Comparison of ENCODE assay signal across 11 cellular contexts in genomic region chr1:110188116-110188618, GRCh38. TPM values are rescaled to one million over a fixed set of nuclear protein-coding genes. Genes with fewer than 3 reads are reported as not detected.
DNase-seq lines count a peak whose midpoint lies in the region; ATAC-seq and TF ChIP-seq lines count a peak whose summit lies in the region.
"Had no signal": no experiment of that assay in that cellular context is flagged by ENCODE, and none has a peak within 500 bp of the region (broad histone marks: within the 10 kb centered on the region; RNA-seq: fewer than 3 reads in every experiment).

No MANE protein-coding gene starts in this region.

- peaks cover 0 to 18% of the 10 kb centered on the region in 2 donors for H3K4me1 ChIP-seq in adrenal gland (replicated peaks in 1 of 2)
- H3K4me1 ChIP-seq: A549 had no signal

- no peak for TF ChIP-seq CTCF in adrenal gland (IDR thresholded peaks at IDR 0.05)

- DNase-seq in NCI-H2171 treated with DMSO at 0.1 percent for 48 hours (lab: John Stamatoyannopoulos, UW): peak; percentile 25
- no peak for DNase-seq in NCI-H2171 (lab: John Stamatoyannopoulos, UW)
- peak in 5 of 7 donors; percentile 55 to 76 (median 71) for DNase-seq in adrenal gland
- DNase-seq in left cardiac atrium: no peak
- peak; percentile 44 for DNase-seq in stromal cell of bone marrow (ENCODE audit: low read depth)
- DNase-seq in HPDE6-E6E7 (ENCODE audit: extremely low spot score): no peak
- DNase-seq in left colon: no peak
- no peak for DNase-seq in NCI-H82 treated with DMSO at 0.1 percent for 48 hours (lab: John Stamatoyannopoulos, UW; ENCODE audit: unreplicated experiment)
- DNase-seq: activated naive CD8-positive, alpha-beta T cell treated with anti-CD3 and anti-CD28 coated beads for 36 hours had no signal

- whole genome bisulfite sequencing in adrenal gland, 4 donors: 18 to 33% (median 28%) methylated on average over 5 of the region's 5 CpGs

- intact Hi-C loops in adrenal gland (cut with DNase I): no loop called here
- intact Hi-C loops in left cardiac atrium (cut with DNase I): no loop called here
- intact Hi-C loops in left colon (cut with DNase I, micrococcal nuclease): no loop called here

- H3K27me3 ChIP-seq in adrenal gland: peaks cover 5% of the 10 kb centered on the region

- H3K36me3 ChIP-seq in adrenal gland (replicated peaks in 1 of 2): no peaks in the 10 kb centered on the region

- no peak for TF ChIP-seq POLR2A in adrenal gland (IDR thresholded peaks at IDR 0.05)

- H3K4me3 ChIP-seq in adrenal gland: no peak overlapping the region
- H3K4me3 ChIP-seq: A549 had no signal

- H3K9me3 ChIP-seq in adrenal gland (replicated peaks in 1 of 3): no peaks in the 10 kb centered on the region
- H3K9me3 ChIP-seq: A549 had no signal

- peak; percentile 76 to 85 for ATAC-seq in left cardiac atrium
- no peak for ATAC-seq in left colon
- ATAC-seq: A549 had no signal

- peak overlapping the region in 2 of 5 donors; percentile 27 to 60 for H3K27ac ChIP-seq in adrenal gland
- H3K27ac ChIP-seq: A549, HL-60 had no signal

RNA-seq across cellular contexts. Expression of gene KCNC4, which starts 21.9 kb away (rescaled TPM):
- total RNA-seq in adrenal gland (10 to 100 TPM in 4 of 8 donors, 1 to 10 TPM in 4; 3.1 to 14.4 (median 10.4) TPM), left cardiac atrium (1 to 10 TPM; 8.7 to 8.8 TPM), left colon (1 to 10 TPM; 7.0 to 8.1 TPM)
- polyA plus RNA-seq in adrenal gland: 10 to 100 TPM in 1 of 3 donors, 1 to 10 TPM in 2; 4.2 to 10.5 (median 5.8) TPM

RNA-seq across cellular contexts. Expression of gene SLC6A17, which starts 37.9 kb away (rescaled TPM):
- total RNA-seq in adrenal gland: 1 to 10 TPM in 3 of 8 donors, under 1 TPM in 4, not detected in 1; 0.04 to 6.9 (median 0.46) TPM
- 1 to 10 TPM; 1.4 to 6.0 (median 5.1) TPM for polyA plus RNA-seq in adrenal gland
- under 1 TPM in 1 of 2 donors, not detected in 1; 0.13 TPM for total RNA-seq in left cardiac atrium
- total RNA-seq in left colon: under 1 TPM; 0.06 to 0.09 TPM

Comparison
In these comparisons a context has a peak if more than half of its experiments do, and no peak if none do; other contexts are left out.
1. DNase-seq: peak in NCI-H2171 treated with DMSO at 0.1 percent for 48 hours (single experiment), adrenal gland (5 of 7) and stromal cell of bone marrow (single experiment); none in NCI-H2171 (single experiment), left cardiac atrium (single experiment), HPDE6-E6E7 (single experiment), left colon (0 of 2) and NCI-H82 treated with DMSO at 0.1 percent for 48 hours (single experiment).